ENCODE assay signal across 1 cellular context in genomic region chr7:45174966-45175765, GRCh38.
TF ChIP-seq lines count a peak whose summit lies in the region.

No MANE protein-coding gene starts in this region.

TF ChIP-seq in HepG2, 621 proteins besides CTCF, POLR2A, EP300 and RAD21 (continued from another document):
- TF ChIP-seq ARID5B (CRISPR knock-in tag; IDR thresholded peaks at IDR 0.05) = no peak
- no peak for TF ChIP-seq IRX3 (CRISPR knock-in tag; IDR thresholded peaks at IDR 0.05; ENCODE audit: borderline replicate concordance, low read depth)
TF ChIP-seq in HepG2: peak in this region for 1.
